In genomic region chr4:52862605-52863236, GRCh38 we compare ENCODE assay signal across 9 cellular contexts. TPM values are rescaled to one million over a fixed set of nuclear protein-coding genes. Genes with fewer than 3 reads are reported as not detected.
DNase-seq lines count a peak whose midpoint lies in the region; ATAC-seq and TF ChIP-seq lines count a peak whose summit lies in the region.
"Had no signal": no experiment of that assay in that cellular context is flagged by ENCODE, and none has a peak within 500 bp of the region (broad histone marks: within the 10 kb centered on the region; RNA-seq: fewer than 3 reads in every experiment).

No MANE protein-coding gene starts in this region.

- H3K27me3 ChIP-seq in HUES64 (ENCODE audit: insufficient read depth, low read length) (peaks cover 15% of the 10 kb centered on the region; the same call in 1 of the 2 replicates), mucosa of stomach (ENCODE audit: control insufficient read depth, insufficient read depth, low read length) (no peaks in the 10 kb centered on the region)

- TF ChIP-seq CTCF in AG04449 (IDR thresholded peaks at IDR 0.05; ENCODE audit: insufficient read depth, low read length, missing control alignments), result no peak
- no peak for TF ChIP-seq CTCF in cardiac fibroblast (IDR thresholded peaks at IDR 0.05; ENCODE audit: low read depth, low read length)

- under 1% methylated on average over 28 of the region's 28 CpGs for WGBS in HUES64

- CTCF ChIA-PET in AG04449 (lab: Yijun Ruan, JAX), result interaction anchor here (1.0 to 1.3 kb wide), 2 partner anchors 11 to 120 kb away, joined by 3 to 4 read pairs; no protein-coding TSS in a partner anchor

- peak overlapping the region; percentile 73 for H3K4me3 ChIP-seq in AG04449 (ENCODE audit: low read depth, low read length)
- peak overlapping the region; percentile 92 for H3K4me3 ChIP-seq in HUES64 (ENCODE audit: low read length)
- peak overlapping the region; percentile 50 to 66 for H3K4me3 ChIP-seq in cardiac fibroblast (replicated peaks in 1 of 2; ENCODE audit: low read depth in 2 of 2, low read length in 2 of 2)
- H3K4me3 ChIP-seq in mucosa of stomach (ENCODE audit: low read length), result peak overlapping the region; percentile 23

- H3K9ac ChIP-seq in HUES64 (ENCODE audit: low read depth, low read length) (peak overlapping the region; percentile 93), mucosa of stomach (ENCODE audit: low read length) (peak overlapping the region; percentile 36)

- H3K27ac ChIP-seq in HUES64 (ENCODE audit: low read depth, low read length), result peak overlapping the region; percentile 84

- DNase-seq in AG04449 (ENCODE audit: low read depth, low spot score) (no peak), cardiac fibroblast (ENCODE audit: low read depth in 2 of 2) (no peak), SIG-M5 treated with dmso at 0.1 percent for 504 hours (lab: John Stamatoyannopoulos, UW; ENCODE audit: unreplicated experiment) (no peak)
- no peak for DNase-seq in activated effector memory CD4-positive, alpha-beta T cell treated with anti-CD3 and anti-CD28 coated beads, Interleukin-2, amount 50 U/mL, for 16 hours
- DNase-seq in stimulated activated naive CD4-positive, alpha-beta T cell treated with Interleukin-2 at 50 U/mL for 16 hours (lab: John Stamatoyannopoulos, UW), result no peak
- DNase-seq: SHP77 treated with DMSO at 0.1 percent for 48 hours had no signal

- H3K4me1 ChIP-seq in HUES64 (ENCODE audit: insufficient read depth, low read length) (peaks cover 42% of the 10 kb centered on the region), mucosa of stomach (ENCODE audit: control insufficient read depth, insufficient read depth, low read length) (peaks cover 24% of the 10 kb centered on the region)

- H3K9me3 ChIP-seq in HUES64 (ENCODE audit: insufficient read depth, low read depth, low read length) (peaks cover 9% of the 10 kb centered on the region; the same call in 1 of the 2 replicates), mucosa of stomach (ENCODE audit: control insufficient read depth, low read length) (no peaks in the 10 kb centered on the region)

- POLR2A ChIA-PET in AG04449 (lab: Yijun Ruan, JAX), result no interaction called here

- no peak for ATAC-seq in HG03097 (IDR thresholded peaks at IDR 0.05; ENCODE audit: low FRiP score, unreplicated experiment)

- H3K36me3 ChIP-seq in HUES64 (ENCODE audit: insufficient read depth, low read length) (peaks cover 48% of the 10 kb centered on the region), mucosa of stomach (ENCODE audit: control insufficient read depth, insufficient read depth, low read length) (no peaks in the 10 kb centered on the region)

RNA-seq across cellular contexts. Expression of gene RASL11B, which starts 0.6 kb away (rescaled TPM):
- 42.3 TPM for polyA plus RNA-seq in HUES64 (2013, experiment 1 of 2)
- 44.6 TPM for polyA plus RNA-seq in HUES64 (2013, experiment 2 of 2)

Comparison
In these comparisons a context has a peak if more than half of its experiments do, and no peak if none do; other contexts are left out.
1. H3K4me3 ChIP-seq: peak in every context shown above with its lines; median percentile 92 in HUES64; 73 in AG04449; 58 in cardiac fibroblast; 23 in mucosa of stomach.